14 cellular contexts compared by ENCODE assay signal in the genomic region with DNA sequence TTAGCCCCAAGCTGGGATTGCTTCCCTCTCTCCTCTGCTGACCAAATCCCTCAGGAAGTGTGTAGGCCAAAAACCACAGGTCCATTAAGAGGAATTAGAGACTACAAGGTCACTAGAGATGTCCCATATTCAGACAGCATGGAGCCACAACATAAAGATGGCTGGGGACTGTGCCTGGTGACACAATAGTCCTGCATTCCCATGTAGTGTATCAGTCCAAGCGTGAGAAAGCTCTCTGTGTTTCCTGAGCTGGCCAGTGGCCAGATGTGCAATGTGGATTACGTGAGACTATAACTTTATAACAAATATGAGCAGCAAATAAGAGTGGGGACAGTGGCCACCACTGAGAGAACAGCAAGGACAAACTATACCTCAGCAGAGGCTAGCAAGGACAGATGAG. TPM values are rescaled to one million over a fixed set of nuclear protein-coding genes. Genes with fewer than 3 reads are reported as not detected.
DNase-seq lines count a peak whose midpoint lies in the region; TF ChIP-seq lines count a peak whose summit lies in the region.
"Had no signal": no experiment of that assay in that cellular context is flagged by ENCODE, and none has a peak within 500 bp of the region (broad histone marks: within the 10 kb centered on the region; RNA-seq: fewer than 3 reads in every experiment).

No MANE protein-coding gene starts in this region.

- H3K36me3 ChIP-seq in fibroblast of lung (ENCODE audit: control insufficient read depth, insufficient read depth, low read length) (no peaks in the 10 kb centered on the region), prostate gland (no peaks in the 10 kb centered on the region)
- H3K36me3 ChIP-seq: esophagus squamous epithelium had no signal

- CTCF ChIA-PET in RWPE1 (lab: Yijun Ruan, JAX): interaction anchor here (0.6 to 0.7 kb wide), 2 partner anchors 8 to 1834 kb away, joined by 3 read pairs; no protein-coding TSS in a partner anchor

- H3K27ac ChIP-seq in RWPE1 (no peak overlapping the region), fibroblast of lung (ENCODE audit: insufficient read depth, low read length) (no peak overlapping the region), prostate gland (no peak overlapping the region)
- H3K27ac ChIP-seq: esophagus squamous epithelium, KMS-11 had no signal

- no peak overlapping the region for H3K4me2 ChIP-seq in fibroblast of lung (ENCODE audit: extremely low read depth, insufficient read depth, low read length)
- H3K4me2 ChIP-seq: KMS-11 had no signal

- POLR2A ChIA-PET in RWPE1 (lab: Yijun Ruan, JAX; ENCODE audit: low non-redundant PET): no interaction called here

- intact Hi-C loops in prostate gland (cut with DNase I): loop anchor here (5.0 kb wide), 1 partner anchor 120 kb away; no protein-coding TSS in a partner anchor

- H3K4me1 ChIP-seq in fibroblast of lung (ENCODE audit: control insufficient read depth, extremely low read depth, insufficient read depth, low read length): peaks cover 5% of the 10 kb centered on the region
- H3K4me1 ChIP-seq in prostate gland (replicated peaks): no peaks in the 10 kb centered on the region

- H3K27me3 ChIP-seq in fibroblast of lung (ENCODE audit: control insufficient read depth, insufficient read depth, low read length): peaks cover 7% of the 10 kb centered on the region
- H3K27me3 ChIP-seq in prostate gland (replicated peaks; ENCODE audit: insufficient read depth): no peaks in the 10 kb centered on the region
- H3K27me3 ChIP-seq: esophagus squamous epithelium had no signal

- no peak overlapping the region for H3K9ac ChIP-seq in fibroblast of lung (ENCODE audit: insufficient read depth, low read length)
- H3K9ac ChIP-seq: KMS-11 had no signal

- peak; percentile 79 for DNase-seq in Daoy (ENCODE audit: low read depth)
- DNase-seq in RWPE1 (ENCODE audit: low spot score): peak; percentile 22
- peak; percentile 50 to 67 for DNase-seq in fibroblast of lung (ENCODE audit: low read depth in 2 of 2)
- peak; percentile 29 for DNase-seq in prostate gland (ENCODE audit: low spot score)
- DNase-seq in UCSD-AML1 (lab: John Stamatoyannopoulos, UW; ENCODE audit: unreplicated experiment): no peak
- no peak for DNase-seq in D341Med (ENCODE audit: low spot score)
- no peak for DNase-seq in activated T-cell treated with anti-CD3 and anti-CD28 coated beads, Interleukin-2, amount 50 U/mL, for 48 hours
- no peak for DNase-seq in mucosa of gallbladder (ENCODE audit: low spot score)
- DNase-seq: esophagus squamous epithelium, NCI-H446 treated with DMSO at 0.1 percent for 48 hours had no signal

- TF ChIP-seq CTCF in RWPE1 (conservative IDR thresholded peaks at IDR 0.05; ENCODE audit: low read depth) (no peak), fibroblast of lung (conservative IDR thresholded peaks at IDR 0.05 in 1 of 2, IDR thresholded peaks at IDR 0.05 in 1 of 2; ENCODE audit: low read depth in 1 of 2, low read length in 2 of 2) (no peak), prostate gland (IDR thresholded peaks at IDR 0.05) (no peak)

- H4K20me1 ChIP-seq in fibroblast of lung (ENCODE audit: control insufficient read depth, extremely low read depth, insufficient read depth, low read length): no peaks in the 10 kb centered on the region

- 29% methylated on average over 2 of the region's 2 CpGs for WGBS in prostate gland

- H2AFZ ChIP-seq in fibroblast of lung (ENCODE audit: low read length): no peak overlapping the region

- no peak overlapping the region for H3K4me3 ChIP-seq in fibroblast of lung (replicated peaks in 1 of 4; ENCODE audit: control extremely low read depth in 1 of 4, insufficient read depth in 1 of 4, low read depth in 3 of 4, low read length in 4 of 4)
- H3K4me3 ChIP-seq in prostate gland: no peak overlapping the region
- H3K4me3 ChIP-seq: esophagus squamous epithelium had no signal

- no peaks in the 10 kb centered on the region for H3K9me3 ChIP-seq in fibroblast of lung (ENCODE audit: control insufficient read depth, insufficient read depth, low read depth, low read length)
- no peaks in the 10 kb centered on the region for H3K9me3 ChIP-seq in prostate gland
- H3K9me3 ChIP-seq: esophagus squamous epithelium had no signal

- TF ChIP-seq POLR2A in prostate gland (IDR thresholded peaks at IDR 0.05): no peak

- no peaks in the 10 kb centered on the region for H3K79me2 ChIP-seq in fibroblast of lung (ENCODE audit: control insufficient read depth, insufficient read depth, low read length)

RNA-seq across cellular contexts. Expression of a gene that starts 7.6 kb away (rescaled TPM):
- total RNA-seq in Daoy (2014; rRNA removed; shearing (Covaris generic)): not detected in 2 replicates
- not detected in 2 replicates for total RNA-seq in fibroblast of lung
- polyA plus RNA-seq in fibroblast of lung: not detected in 2 replicates
- polyA plus RNA-seq in fibroblast of lung (2012): not detected in 2 replicates
- not detected in 2 replicates for polyA minus RNA-seq in fibroblast of lung (ENCODE audit: low replicate concordance)
- under 1 TPM in 1 of 2 donors, not detected in 1; 0.45 TPM for total RNA-seq in prostate gland
- total RNA-seq in mucosa of gallbladder: not detected
- total RNA-seq: esophagus squamous epithelium, lower leg skin, urinary bladder had no signal
- polyA plus RNA-seq: urinary bladder had no signal

RNA-seq across cellular contexts. Expression of a gene that starts 20.9 kb away (rescaled TPM):
- total RNA-seq in Daoy (2014; rRNA removed; shearing (Covaris generic)): not detected in 2 replicates
- total RNA-seq in fibroblast of lung: not detected in 2 replicates
- not detected in 2 replicates for polyA plus RNA-seq in fibroblast of lung
- polyA plus RNA-seq in fibroblast of lung (2012): not detected in 2 replicates
- polyA minus RNA-seq in fibroblast of lung (ENCODE audit: low replicate concordance): not detected in 2 replicates
- not detected for total RNA-seq in prostate gland
- not detected for total RNA-seq in mucosa of gallbladder
- total RNA-seq: esophagus squamous epithelium, lower leg skin, urinary bladder had no signal
- polyA plus RNA-seq: urinary bladder had no signal

RNA-seq across cellular contexts. Expression of a gene that starts 53.1 kb away (rescaled TPM):
- not detected in 2 replicates for total RNA-seq in Daoy (2014; rRNA removed; shearing (Covaris generic))
- total RNA-seq in fibroblast of lung: not detected in 2 replicates
- not detected in 2 replicates for polyA plus RNA-seq in fibroblast of lung
- polyA plus RNA-seq in fibroblast of lung (2012): not detected in 2 replicates
- not detected in 2 replicates for polyA minus RNA-seq in fibroblast of lung (ENCODE audit: low replicate concordance)
- not detected for total RNA-seq in prostate gland
- not detected for total RNA-seq in mucosa of gallbladder
- total RNA-seq: esophagus squamous epithelium, lower leg skin, urinary bladder had no signal
- polyA plus RNA-seq: adipose tissue, urinary bladder had no signal

Comparison
In these comparisons a context has a peak if more than half of its experiments do, and no peak if none do; other contexts are left out.
1. DNase-seq: peak in Daoy (single experiment), RWPE1 (single experiment), fibroblast of lung (2 of 2) and prostate gland (single experiment); none in UCSD-AML1 (single experiment), D341Med (single experiment), activated T-cell treated with anti-CD3 and anti-CD28 coated beads, Interleukin-2, amount 50 U/mL, for 48 hours (0 of 2) and mucosa of gallbladder (single experiment).